In the genomic region with DNA sequence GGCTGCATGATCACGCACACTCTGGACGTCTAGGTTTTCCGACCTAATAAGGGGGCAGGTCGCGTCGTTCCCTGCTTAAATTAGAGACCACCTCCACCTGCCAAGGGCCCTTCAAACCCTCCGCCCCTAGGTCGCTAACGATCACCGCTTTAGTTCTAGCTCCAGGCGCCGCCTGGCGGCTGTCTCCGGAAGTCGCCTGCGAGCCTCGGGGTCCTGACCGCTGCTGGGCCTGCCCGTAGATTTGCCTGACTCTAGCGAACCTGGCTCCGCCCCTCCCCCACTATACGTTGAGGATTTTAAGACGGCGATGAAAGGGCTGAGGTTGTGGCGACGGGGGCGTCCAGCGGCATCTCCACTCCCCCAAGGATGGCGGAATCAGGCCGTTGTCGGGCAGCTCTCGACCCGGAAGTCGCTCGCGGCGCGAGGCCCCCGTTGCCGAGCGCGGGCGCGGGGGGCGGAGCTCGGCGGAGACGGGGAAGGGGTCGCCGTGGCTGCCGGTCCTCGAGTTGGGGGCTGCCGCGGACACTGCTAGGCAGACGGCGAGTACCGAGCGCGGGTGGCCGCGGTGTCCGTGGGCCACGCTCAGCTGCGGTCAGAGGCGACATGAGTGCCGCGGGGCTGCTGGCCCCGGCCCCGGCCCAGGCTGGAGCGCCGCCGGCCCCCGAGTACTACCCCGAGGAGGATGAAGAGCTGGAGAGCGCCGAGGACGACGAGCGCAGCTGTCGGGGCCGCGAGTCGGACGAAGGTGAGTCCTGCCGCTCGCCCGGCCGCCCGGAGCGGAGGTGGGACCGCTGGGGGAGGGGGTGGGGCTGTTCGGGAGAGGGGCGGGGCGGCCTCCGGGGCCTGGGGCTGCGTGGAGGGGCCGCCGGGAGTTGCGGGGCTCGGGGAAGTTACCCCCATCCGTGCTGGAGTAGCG, we compare ENCODE assay signal across 1 cellular context.
A peak's percentile ranks its signal among the peaks of the same experiment; 100 is the strongest.
TF ChIP-seq lines count a peak whose summit lies in the region.

A gene with protein sequence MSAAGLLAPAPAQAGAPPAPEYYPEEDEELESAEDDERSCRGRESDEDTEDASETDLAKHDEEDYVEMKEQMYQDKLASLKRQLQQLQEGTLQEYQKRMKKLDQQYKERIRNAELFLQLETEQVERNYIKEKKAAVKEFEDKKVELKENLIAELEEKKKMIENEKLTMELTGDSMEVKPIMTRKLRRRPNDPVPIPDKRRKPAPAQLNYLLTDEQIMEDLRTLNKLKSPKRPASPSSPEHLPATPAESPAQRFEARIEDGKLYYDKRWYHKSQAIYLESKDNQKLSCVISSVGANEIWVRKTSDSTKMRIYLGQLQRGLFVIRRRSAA (plus strand): TSS at position 467 of the 916 bp plus-strand sequence. CDS start 137 bp downstream, at position 604.

TF ChIP-seq in K562, 482 proteins besides CTCF, POLR2A, EP300 and RAD21 (continued from another document and continues in another):
- TF ChIP-seq HMG20A (CRISPR knock-in tag; conservative IDR thresholded peaks at IDR 0.05) (no peak), ZEB2 (IDR thresholded peaks at IDR 0.05) (no peak), SRSF1 (IDR thresholded peaks at IDR 0.05; ENCODE audit: low read depth, low read length) (no peak), MCM7 (IDR thresholded peaks at IDR 0.05) (no peak), TBP (optimal IDR thresholded peaks at IDR 0.05; ENCODE audit: low read depth, low read length) (peak; percentile 80), OTX1 (CRISPR knock-in tag; IDR thresholded peaks at IDR 0.05) (peak; percentile 84), BRD9 (IDR thresholded peaks at IDR 0.05; ENCODE audit: low read depth, partially characterized antibody) (peak; percentile 66), NUFIP1 (IDR thresholded peaks at IDR 0.05; ENCODE audit: partially characterized antibody) (no peak), CHD2 (IDR thresholded peaks at IDR 0.05; ENCODE audit: low read depth, low read length) (peak; percentile 70), POLR2H (tag; IDR thresholded peaks at IDR 0.05; ENCODE audit: low read depth) (no peak), POLR2AphosphoS5 (IDR thresholded peaks at IDR 0.05; ENCODE audit: control insufficient read depth, insufficient read depth, low read depth, low read length) (peak; percentile 39; the same call in 1 of the 2 replicates), ZFPM2 (CRISPR knock-in tag; IDR thresholded peaks at IDR 0.05) (no peak), NCOA1 (IDR thresholded peaks at IDR 0.05; ENCODE audit: low read depth) (no peak), POLR3G (IDR thresholded peaks at IDR 0.05; ENCODE audit: extremely low read depth, insufficient read length, insufficient replicate concordance) (no peak), FOSL1 (tag; conservative IDR thresholded peaks at IDR 0.05) (0 out of 2 replicates have a peak, but pooled peaks have one; percentile 22), RHOXF2B (CRISPR knock-in tag; conservative IDR thresholded peaks at IDR 0.05) (no peak), ZNF175 (CRISPR knock-in tag; IDR thresholded peaks at IDR 0.05; ENCODE audit: low read depth) (no peak), ZNF780A (CRISPR knock-in tag; IDR thresholded peaks at IDR 0.05) (no peak), SP2 (IDR thresholded peaks at IDR 0.05; ENCODE audit: extremely low read depth, low read depth, low read length, poor library complexity, severe bottlenecking) (no peak), FOXJ2 (tag; IDR thresholded peaks at IDR 0.05) (no peak), RNF2 (IDR thresholded peaks at IDR 0.05) (no peak), PHTF2 (CRISPR knock-in tag; IDR thresholded peaks at IDR 0.05) (no peak), ZNF174 (CRISPR knock-in tag; IDR thresholded peaks at IDR 0.05) (0 out of 2 replicates have a peak, but pooled peaks have one; percentile 51), NR2F6 (CRISPR knock-in tag; IDR thresholded peaks at IDR 0.05) (no peak), SNIP1 (IDR thresholded peaks at IDR 0.05; ENCODE audit: low read depth) (no peak), RAD51 (IDR thresholded peaks at IDR 0.05; ENCODE audit: borderline replicate concordance, low read depth) (no peak), ZNF133 (CRISPR knock-in tag; IDR thresholded peaks at IDR 0.05) (no peak), TRIM28 (IDR thresholded peaks at IDR 0.05) (no peak), ILF3 (IDR thresholded peaks at IDR 0.05; ENCODE audit: borderline replicate concordance) (0 out of 2 replicates have a peak, but pooled peaks have one; percentile 36), TAF15 (IDR thresholded peaks at IDR 0.05; ENCODE audit: low read depth, low read length) (0 out of 2 replicates have a peak, but pooled peaks have one; percentile 43), RBM25 (IDR thresholded peaks at IDR 0.05; ENCODE audit: low read depth, low read length, severe bottlenecking) (no peak), PRPF4 (IDR thresholded peaks at IDR 0.05; ENCODE audit: insufficient read depth, low read depth, low read length, poor library complexity, severe bottlenecking) (no peak), MEIS2 (IDR thresholded peaks at IDR 0.05; ENCODE audit: partially characterized antibody) (peak; percentile 51), ZBTB7A (IDR thresholded peaks at IDR 0.05; ENCODE audit: borderline replicate concordance, control insufficient read depth, low read depth, low read length) (peak; percentile 84), ZNF707 (CRISPR knock-in tag; conservative IDR thresholded peaks at IDR 0.05) (no peak)
- TF ChIP-seq, protein P1, sequence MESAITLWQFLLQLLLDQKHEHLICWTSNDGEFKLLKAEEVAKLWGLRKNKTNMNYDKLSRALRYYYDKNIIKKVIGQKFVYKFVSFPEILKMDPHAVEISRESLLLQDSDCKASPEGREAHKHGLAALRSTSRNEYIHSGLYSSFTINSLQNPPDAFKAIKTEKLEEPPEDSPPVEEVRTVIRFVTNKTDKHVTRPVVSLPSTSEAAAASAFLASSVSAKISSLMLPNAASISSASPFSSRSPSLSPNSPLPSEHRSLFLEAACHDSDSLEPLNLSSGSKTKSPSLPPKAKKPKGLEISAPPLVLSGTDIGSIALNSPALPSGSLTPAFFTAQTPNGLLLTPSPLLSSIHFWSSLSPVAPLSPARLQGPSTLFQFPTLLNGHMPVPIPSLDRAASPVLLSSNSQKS (CRISPR knock-in tag; IDR thresholded peaks at IDR 0.05): no peak
- TF ChIP-seq, protein P2, sequence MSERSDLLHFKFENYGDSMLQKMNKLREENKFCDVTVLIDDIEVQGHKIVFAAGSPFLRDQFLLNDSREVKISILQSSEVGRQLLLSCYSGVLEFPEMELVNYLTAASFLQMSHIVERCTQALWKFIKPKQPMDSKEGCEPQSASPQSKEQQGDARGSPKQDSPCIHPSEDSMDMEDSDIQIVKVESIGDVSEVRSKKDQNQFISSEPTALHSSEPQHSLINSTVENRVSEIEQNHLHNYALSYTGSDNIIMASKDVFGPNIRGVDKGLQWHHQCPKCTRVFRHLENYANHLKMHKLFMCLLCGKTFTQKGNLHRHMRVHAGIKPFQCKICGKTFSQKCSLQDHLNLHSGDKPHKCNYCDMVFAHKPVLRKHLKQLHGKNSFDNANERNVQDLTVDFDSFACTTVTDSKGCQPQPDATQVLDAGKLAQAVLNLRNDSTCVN (CRISPR knock-in tag; IDR thresholded peaks at IDR 0.05): no peak
- TF ChIP-seq, protein P3, sequence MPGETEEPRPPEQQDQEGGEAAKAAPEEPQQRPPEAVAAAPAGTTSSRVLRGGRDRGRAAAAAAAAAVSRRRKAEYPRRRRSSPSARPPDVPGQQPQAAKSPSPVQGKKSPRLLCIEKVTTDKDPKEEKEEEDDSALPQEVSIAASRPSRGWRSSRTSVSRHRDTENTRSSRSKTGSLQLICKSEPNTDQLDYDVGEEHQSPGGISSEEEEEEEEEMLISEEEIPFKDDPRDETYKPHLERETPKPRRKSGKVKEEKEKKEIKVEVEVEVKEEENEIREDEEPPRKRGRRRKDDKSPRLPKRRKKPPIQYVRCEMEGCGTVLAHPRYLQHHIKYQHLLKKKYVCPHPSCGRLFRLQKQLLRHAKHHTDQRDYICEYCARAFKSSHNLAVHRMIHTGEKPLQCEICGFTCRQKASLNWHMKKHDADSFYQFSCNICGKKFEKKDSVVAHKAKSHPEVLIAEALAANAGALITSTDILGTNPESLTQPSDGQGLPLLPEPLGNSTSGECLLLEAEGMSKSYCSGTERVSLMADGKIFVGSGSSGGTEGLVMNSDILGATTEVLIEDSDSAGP (CRISPR knock-in tag; IDR thresholded peaks at IDR 0.05): 0 out of 2 replicates have a peak, but pooled peaks have one; percentile 27
- TF ChIP-seq, protein P4, sequence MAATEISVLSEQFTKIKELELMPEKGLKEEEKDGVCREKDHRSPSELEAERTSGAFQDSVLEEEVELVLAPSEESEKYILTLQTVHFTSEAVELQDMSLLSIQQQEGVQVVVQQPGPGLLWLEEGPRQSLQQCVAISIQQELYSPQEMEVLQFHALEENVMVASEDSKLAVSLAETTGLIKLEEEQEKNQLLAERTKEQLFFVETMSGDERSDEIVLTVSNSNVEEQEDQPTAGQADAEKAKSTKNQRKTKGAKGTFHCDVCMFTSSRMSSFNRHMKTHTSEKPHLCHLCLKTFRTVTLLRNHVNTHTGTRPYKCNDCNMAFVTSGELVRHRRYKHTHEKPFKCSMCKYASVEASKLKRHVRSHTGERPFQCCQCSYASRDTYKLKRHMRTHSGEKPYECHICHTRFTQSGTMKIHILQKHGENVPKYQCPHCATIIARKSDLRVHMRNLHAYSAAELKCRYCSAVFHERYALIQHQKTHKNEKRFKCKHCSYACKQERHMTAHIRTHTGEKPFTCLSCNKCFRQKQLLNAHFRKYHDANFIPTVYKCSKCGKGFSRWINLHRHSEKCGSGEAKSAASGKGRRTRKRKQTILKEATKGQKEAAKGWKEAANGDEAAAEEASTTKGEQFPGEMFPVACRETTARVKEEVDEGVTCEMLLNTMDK (IDR thresholded peaks at IDR 0.05; ENCODE audit: borderline replicate concordance, insufficient read depth, low read depth, low read length, poor library complexity, severe bottlenecking): peak; percentile 53
- TF ChIP-seq, protein P5, sequence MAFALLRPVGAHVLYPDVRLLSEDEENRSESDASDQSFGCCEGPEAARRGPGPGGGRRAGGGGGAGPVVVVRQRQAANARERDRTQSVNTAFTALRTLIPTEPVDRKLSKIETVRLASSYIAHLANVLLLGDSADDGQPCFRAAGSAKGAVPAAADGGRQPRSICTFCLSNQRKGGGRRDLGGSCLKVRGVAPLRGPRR (CRISPR knock-in tag; IDR thresholded peaks at IDR 0.05): no peak
- TF ChIP-seq, protein P6, sequence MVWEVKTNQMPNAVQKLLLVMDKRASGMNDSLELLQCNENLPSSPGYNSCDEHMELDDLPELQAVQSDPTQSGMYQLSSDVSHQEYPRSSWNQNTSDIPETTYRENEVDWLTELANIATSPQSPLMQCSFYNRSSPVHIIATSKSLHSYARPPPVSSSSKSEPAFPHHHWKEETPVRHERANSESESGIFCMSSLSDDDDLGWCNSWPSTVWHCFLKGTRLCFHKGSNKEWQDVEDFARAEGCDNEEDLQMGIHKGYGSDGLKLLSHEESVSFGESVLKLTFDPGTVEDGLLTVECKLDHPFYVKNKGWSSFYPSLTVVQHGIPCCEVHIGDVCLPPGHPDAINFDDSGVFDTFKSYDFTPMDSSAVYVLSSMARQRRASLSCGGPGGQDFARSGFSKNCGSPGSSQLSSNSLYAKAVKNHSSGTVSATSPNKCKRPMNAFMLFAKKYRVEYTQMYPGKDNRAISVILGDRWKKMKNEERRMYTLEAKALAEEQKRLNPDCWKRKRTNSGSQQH (CRISPR knock-in tag; IDR thresholded peaks at IDR 0.05): no peak
- TF ChIP-seq, protein P7, sequence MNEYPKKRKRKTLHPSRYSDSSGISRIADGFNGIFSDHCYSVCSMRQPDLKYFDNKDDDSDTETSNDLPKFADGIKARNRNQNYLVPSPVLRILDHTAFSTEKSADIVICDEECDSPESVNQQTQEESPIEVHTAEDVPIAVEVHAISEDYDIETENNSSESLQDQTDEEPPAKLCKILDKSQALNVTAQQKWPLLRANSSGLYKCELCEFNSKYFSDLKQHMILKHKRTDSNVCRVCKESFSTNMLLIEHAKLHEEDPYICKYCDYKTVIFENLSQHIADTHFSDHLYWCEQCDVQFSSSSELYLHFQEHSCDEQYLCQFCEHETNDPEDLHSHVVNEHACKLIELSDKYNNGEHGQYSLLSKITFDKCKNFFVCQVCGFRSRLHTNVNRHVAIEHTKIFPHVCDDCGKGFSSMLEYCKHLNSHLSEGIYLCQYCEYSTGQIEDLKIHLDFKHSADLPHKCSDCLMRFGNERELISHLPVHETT (CRISPR knock-in tag; conservative IDR thresholded peaks at IDR 0.05 in 1 of 2, IDR thresholded peaks at IDR 0.05 in 1 of 2): peak in 1 of 2 experiments; percentile 90; a peak in 2 of 4 replicates
- TF ChIP-seq, protein P8, sequence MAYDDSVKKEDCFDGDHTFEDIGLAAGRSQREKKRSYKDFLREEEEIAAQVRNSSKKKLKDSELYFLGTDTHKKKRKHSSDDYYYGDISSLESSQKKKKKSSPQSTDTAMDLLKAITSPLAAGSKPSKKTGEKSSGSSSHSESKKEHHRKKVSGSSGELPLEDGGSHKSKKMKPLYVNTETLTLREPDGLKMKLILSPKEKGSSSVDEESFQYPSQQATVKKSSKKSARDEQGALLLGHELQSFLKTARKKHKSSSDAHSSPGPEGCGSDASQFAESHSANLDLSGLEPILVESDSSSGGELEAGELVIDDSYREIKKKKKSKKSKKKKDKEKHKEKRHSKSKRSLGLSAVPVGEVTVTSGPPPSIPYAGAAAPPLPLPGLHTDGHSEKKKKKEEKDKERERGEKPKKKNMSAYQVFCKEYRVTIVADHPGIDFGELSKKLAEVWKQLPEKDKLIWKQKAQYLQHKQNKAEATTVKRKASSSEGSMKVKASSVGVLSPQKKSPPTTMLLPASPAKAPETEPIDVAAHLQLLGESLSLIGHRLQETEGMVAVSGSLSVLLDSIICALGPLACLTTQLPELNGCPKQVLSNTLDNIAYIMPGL (CRISPR knock-in tag; IDR thresholded peaks at IDR 0.05): peak; percentile 82; the same call in 1 of the 2 replicates
- TF ChIP-seq, protein P9, sequence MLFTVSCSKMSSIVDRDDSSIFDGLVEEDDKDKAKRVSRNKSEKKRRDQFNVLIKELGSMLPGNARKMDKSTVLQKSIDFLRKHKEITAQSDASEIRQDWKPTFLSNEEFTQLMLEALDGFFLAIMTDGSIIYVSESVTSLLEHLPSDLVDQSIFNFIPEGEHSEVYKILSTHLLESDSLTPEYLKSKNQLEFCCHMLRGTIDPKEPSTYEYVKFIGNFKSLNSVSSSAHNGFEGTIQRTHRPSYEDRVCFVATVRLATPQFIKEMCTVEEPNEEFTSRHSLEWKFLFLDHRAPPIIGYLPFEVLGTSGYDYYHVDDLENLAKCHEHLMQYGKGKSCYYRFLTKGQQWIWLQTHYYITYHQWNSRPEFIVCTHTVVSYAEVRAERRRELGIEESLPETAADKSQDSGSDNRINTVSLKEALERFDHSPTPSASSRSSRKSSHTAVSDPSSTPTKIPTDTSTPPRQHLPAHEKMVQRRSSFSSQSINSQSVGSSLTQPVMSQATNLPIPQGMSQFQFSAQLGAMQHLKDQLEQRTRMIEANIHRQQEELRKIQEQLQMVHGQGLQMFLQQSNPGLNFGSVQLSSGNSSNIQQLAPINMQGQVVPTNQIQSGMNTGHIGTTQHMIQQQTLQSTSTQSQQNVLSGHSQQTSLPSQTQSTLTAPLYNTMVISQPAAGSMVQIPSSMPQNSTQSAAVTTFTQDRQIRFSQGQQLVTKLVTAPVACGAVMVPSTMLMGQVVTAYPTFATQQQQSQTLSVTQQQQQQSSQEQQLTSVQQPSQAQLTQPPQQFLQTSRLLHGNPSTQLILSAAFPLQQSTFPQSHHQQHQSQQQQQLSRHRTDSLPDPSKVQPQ (CRISPR knock-in tag; IDR thresholded peaks at IDR 0.05; ENCODE audit: borderline replicate concordance): no peak
